14 cellular contexts compared by ENCODE assay signal in the genomic region with DNA sequence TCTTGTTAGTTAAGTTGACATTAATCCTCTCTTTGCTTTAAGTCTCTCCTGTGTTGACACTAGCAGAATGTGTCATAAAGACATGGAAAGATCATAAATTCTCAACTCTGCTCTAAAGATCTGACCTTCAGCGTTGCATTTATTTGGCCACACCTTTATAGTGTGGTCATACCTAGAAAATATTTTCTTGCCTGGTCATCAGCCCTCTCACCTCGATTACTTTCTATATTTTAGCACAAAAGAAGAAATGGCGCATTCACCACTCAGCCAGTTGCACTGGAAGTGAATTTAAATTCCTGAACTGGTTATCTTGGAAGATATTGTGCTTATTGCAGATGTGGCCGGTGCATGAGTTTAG.
DNase-seq lines count a peak whose midpoint lies in the region; ATAC-seq and TF ChIP-seq lines count a peak whose summit lies in the region.
"Had no signal": no experiment of that assay in that cellular context is flagged by ENCODE, and none has a peak within 500 bp of the region (broad histone marks: within the 10 kb centered on the region; RNA-seq: fewer than 3 reads in every experiment).

No MANE protein-coding gene starts in this region.

- TF ChIP-seq EP300 in transverse colon (IDR thresholded peaks at IDR 0.05; ENCODE audit: low read depth): peak; percentile 43

- H3K79me2 ChIP-seq in hepatocyte: no peaks in the 10 kb centered on the region

- H3K4me2 ChIP-seq in hepatocyte: peak overlapping the region; percentile 29

- 73% methylated on average over 4 of the region's 4 CpGs for WGBS in hepatocyte (ENCODE audit: low lambda C conversion rate, missing lambda C conversion rate)
- 50 to 61% methylated on average over 4 of the region's 4 CpGs for WGBS in transverse colon (ENCODE audit: low coverage in 1 of 2), 2 donors

- intact Hi-C loops in Right ventricle myocardium superior (cut with DNase I) (no loop called here), transverse colon (cut with DNase I; ENCODE audit: low total_unique reads) (no loop called here)

- H2AFZ ChIP-seq in hepatocyte: no peak overlapping the region

- no peak for TF ChIP-seq CTCF in right atrium auricular region (IDR thresholded peaks at IDR 0.05)
- TF ChIP-seq CTCF in hepatocyte (IDR thresholded peaks at IDR 0.05; ENCODE audit: poor library complexity): no peak
- TF ChIP-seq CTCF in transverse colon (IDR thresholded peaks at IDR 0.05): no peak

- no peaks in the 10 kb centered on the region for H4K20me1 ChIP-seq in hepatocyte (ENCODE audit: insufficient read depth, poor library complexity, severe bottlenecking)

- H3K9me3 ChIP-seq in right atrium auricular region (no peaks in the 10 kb centered on the region), SJSA1 (replicated peaks) (no peaks in the 10 kb centered on the region), hepatocyte (ENCODE audit: low read depth) (no peaks in the 10 kb centered on the region), transverse colon (no peaks in the 10 kb centered on the region)

- TF ChIP-seq POLR2A in transverse colon (IDR thresholded peaks at IDR 0.05): no peak

- ATAC-seq in Right ventricle myocardium superior (ENCODE audit: poor library complexity) (no peak), GM18870 (IDR thresholded peaks at IDR 0.05; ENCODE audit: unreplicated experiment) (no peak)
- ATAC-seq: sciatic nerve had no signal

- H3K4me1 ChIP-seq in right atrium auricular region (peaks cover 0 to 37% of the 10 kb centered on the region in 2 donors), SJSA1 (replicated peaks) (peaks cover 23% of the 10 kb centered on the region), hepatocyte (ENCODE audit: insufficient read depth) (peaks cover 33% of the 10 kb centered on the region), transverse colon (peaks cover 16 to 48% (median 23%) of the 10 kb centered on the region in 4 donors)

- H3K36me3 ChIP-seq in right atrium auricular region (no peaks in the 10 kb centered on the region), SJSA1 (no peaks in the 10 kb centered on the region), hepatocyte (replicated peaks; ENCODE audit: insufficient read depth, low read depth) (no peaks in the 10 kb centered on the region), transverse colon (no peaks in the 10 kb centered on the region)

- in situ Hi-C loops in transverse colon (cut with MboI; ENCODE audit: low pct_ligation_motif_present in 1 of 4, low pct_unique_long_range_greater_than_20kb in 1 of 4, low sequenced_read_pairs in 3 of 4): loop anchor here in 1 of 4 donors (25.0 kb wide), 1 partner anchor 112 kb away; no protein-coding TSS in a partner anchor

- DNase-seq in right atrium auricular region (ENCODE audit: low spot score) (no peak), Right ventricle myocardium superior (no peak), SJSA1 (ENCODE audit: low read depth in 1 of 2, low spot score in 2 of 2) (no peak), hepatocyte (ENCODE audit: low spot score) (peak; percentile 63), transverse colon (no peak), DMS153 (lab: John Stamatoyannopoulos, UW) (no peak), hippocampal formation (lab: John Stamatoyannopoulos, UW) (no peak)
- DNase-seq: activated effector memory CD4-positive, alpha-beta T cell treated with Interleukin-2 at 50 U/mL for 16 hours; DMS 273 treated with DMSO at 0.1 percent for 48 hours; NCI-H1694; NCI-H510A treated with DMSO at 0.1 percent for 48 hours; stimulated activated CD4-positive, alpha-beta T cell treated with anti-CD3 and anti-CD28 coated beads, Interleukin-4, amount 100 ng/mL, for 1 hour had no signal

- H3K4me3 ChIP-seq in right atrium auricular region (no peak overlapping the region), SJSA1 (no peak overlapping the region), hepatocyte (no peak overlapping the region), transverse colon (no peak overlapping the region)

- no peaks in the 10 kb centered on the region for H3K9me2 ChIP-seq in hepatocyte (replicated peaks; ENCODE audit: insufficient read depth)

- H3K27ac ChIP-seq in right atrium auricular region: peak overlapping the region; percentile 73 to 83
- peak overlapping the region; percentile 75; the same call in 1 of the 2 replicates for H3K27ac ChIP-seq in SJSA1
- H3K27ac ChIP-seq in hepatocyte: peak overlapping the region; percentile 97
- peak overlapping the region; percentile 81 to 87 (median 85) for H3K27ac ChIP-seq in transverse colon

- no peaks in the 10 kb centered on the region for H3K27me3 ChIP-seq in right atrium auricular region
- no peaks in the 10 kb centered on the region for H3K27me3 ChIP-seq in SJSA1 (replicated peaks)
- no peaks in the 10 kb centered on the region for H3K27me3 ChIP-seq in hepatocyte
- H3K27me3 ChIP-seq in transverse colon: no peaks in the 10 kb centered on the region
